ENCODE assay signal across 8 cellular contexts in genomic region chr14:22852940-22853767, GRCh38. TPM values are rescaled to one million over a fixed set of nuclear protein-coding genes. Genes with fewer than 3 reads are reported as not detected.
DNase-seq lines count a peak whose midpoint lies in the region; ATAC-seq, FAIRE-seq and TF ChIP-seq lines count a peak whose summit lies in the region.

No MANE protein-coding gene starts in this region.

- peak; percentile 75 for ATAC-seq in GM21619 (IDR thresholded peaks at IDR 0.05; ENCODE audit: unreplicated experiment)

- FAIRE-seq in D721Med (lab: Jason Lieb, UNC): no peak

- peaks cover 18 to 49% (median 45%) of the 10 kb centered on the region in 5 donors for H3K4me1 ChIP-seq in subcutaneous abdominal adipose tissue (ENCODE audit: control insufficient read depth in 5 of 5, insufficient read depth in 5 of 5, low read length in 5 of 5)

- H3K4me1 Mint-ChIP-seq in activated naive CD4-positive, alpha-beta T cell treated with anti-CD3 and anti-CD28 coated beads for 36 hours (ENCODE audit: low read depth): peaks cover 24% of the 10 kb centered on the region

- no peaks in the 10 kb centered on the region for H3K9me3 Mint-ChIP-seq in activated naive CD4-positive, alpha-beta T cell treated with anti-CD3 and anti-CD28 coated beads for 36 hours

- intact Hi-C loops in activated naive CD4-positive, alpha-beta T cell treated with anti-CD3 and anti-CD28 coated beads for 36 hours (cut with micrococcal nuclease): loop anchor here (1.0 to 10.0 kb wide), 12 partner anchors 30 to 988 kb away; partner anchors contain the start of gene OXA1L

- H3K4me3 ChIP-seq in subcutaneous abdominal adipose tissue (ENCODE audit: low read depth in 1 of 5, low read length in 5 of 5): peak overlapping the region; percentile 54 to 80 (median 55)

- no peaks in the 10 kb centered on the region for H3K36me3 ChIP-seq in subcutaneous abdominal adipose tissue (ENCODE audit: control insufficient read depth in 5 of 5, insufficient read depth in 5 of 5, low read length in 5 of 5)

- no peaks in the 10 kb centered on the region for H3K36me3 Mint-ChIP-seq in activated naive CD4-positive, alpha-beta T cell treated with anti-CD3 and anti-CD28 coated beads for 36 hours (ENCODE audit: low read depth)

- CTCF ChIA-PET in activated naive CD4-positive, alpha-beta T cell treated with anti-CD3 and anti-CD28 coated beads for 36 hours (lab: Charles Lee): interaction anchor here (0.6 to 15.0 kb wide), 42 partner anchors 10 to 965 kb away, joined by 3 to 212 read pairs (median 6); partner anchors contain the start of genes DAD1, LRP10, MMP14 and MRPL52

- peaks cover 0 to 3% (median 0%) of the 10 kb centered on the region in 5 donors for H3K9me3 ChIP-seq in subcutaneous abdominal adipose tissue (ENCODE audit: control insufficient read depth in 5 of 5, low read length in 5 of 5)

- peak; percentile 96 for TF ChIP-seq CTCF in D721Med (IDR thresholded peaks at IDR 0.05; ENCODE audit: insufficient read depth, missing control alignments)

- H3K9ac ChIP-seq in subcutaneous abdominal adipose tissue (ENCODE audit: low read length in 5 of 5): peak overlapping the region in 3 of 5 donors; percentile 56 to 79 (median 66)

- H3K27me3 ChIP-seq in subcutaneous abdominal adipose tissue (ENCODE audit: control insufficient read depth in 5 of 5, insufficient read depth in 4 of 5, low read length in 5 of 5): no peaks in the 10 kb centered on the region

- H3K27me3 Mint-ChIP-seq in activated naive CD4-positive, alpha-beta T cell treated with anti-CD3 and anti-CD28 coated beads for 36 hours (ENCODE audit: low read depth): no peaks in the 10 kb centered on the region

- H3K27ac ChIP-seq in subcutaneous abdominal adipose tissue (ENCODE audit: low read depth, low read length): no peak overlapping the region

- H3K27ac Mint-ChIP-seq in activated naive CD4-positive, alpha-beta T cell treated with anti-CD3 and anti-CD28 coated beads for 36 hours: peak overlapping the region; percentile 84

- DNase-seq in D721Med (ENCODE audit: insufficient read length, low spot score) (peak; percentile 63), M059J (ENCODE audit: low read depth) (peak; percentile 81), SK-MEL-5 (ENCODE audit: low read depth, low spot score) (peak; percentile 83), germinal center (ENCODE audit: low spot score) (peak; percentile 79), occipital lobe (lab: John Stamatoyannopoulos, UW) (peak; percentile 60)
- peak; percentile 95 for DNase-seq in activated naive CD4-positive, alpha-beta T cell treated with anti-CD3 and anti-CD28 coated beads for 36 hours

- in situ Hi-C loops in SK-MEL-5 (cut with HindIII; ENCODE audit: low pct_unique_long_range_greater_than_20kb, low sequenced_read_pairs): no loop called here

- H3K4me3 Mint-ChIP-seq in activated naive CD4-positive, alpha-beta T cell treated with anti-CD3 and anti-CD28 coated beads for 36 hours: peak overlapping the region; percentile 72

RNA-seq across cellular contexts. Expression of gene MMP14, which starts 16.8 kb away (rescaled TPM):
- 251 and 313 TPM in 2 replicates for total RNA-seq in M059J (2014; rRNA removed; shearing (Covaris generic))
- total RNA-seq in SK-MEL-5 (2014; rRNA removed; shearing (Covaris generic)): 138 and 143 TPM in 2 replicates
- polyA plus RNA-seq in SK-MEL-5 (2015; cell fraction: cytosol; rRNA removed): 169 and 195 TPM in 2 replicates
- 94.0 and 104 TPM in 2 replicates for polyA plus RNA-seq in SK-MEL-5 (2015; cell fraction: nucleus; rRNA removed)
- total RNA-seq in activated naive CD4-positive, alpha-beta T cell treated with anti-CD3 and anti-CD28 coated beads for 36 hours: 1 to 10 TPM; 1.3 to 2.1 TPM
- 8.3 TPM for total RNA-seq in occipital lobe

RNA-seq across cellular contexts. Expression of gene LRP10, which starts 18.4 kb away (rescaled TPM):
- 51.6 and 115 TPM in 2 replicates for total RNA-seq in M059J (2014; rRNA removed; shearing (Covaris generic))
- total RNA-seq in SK-MEL-5 (2014; rRNA removed; shearing (Covaris generic)): 31.6 and 31.9 TPM in 2 replicates
- 94.4 and 118 TPM in 2 replicates for polyA plus RNA-seq in SK-MEL-5 (2015; cell fraction: cytosol; rRNA removed)
- polyA plus RNA-seq in SK-MEL-5 (2015; cell fraction: nucleus; rRNA removed): 14.7 and 15.8 TPM in 2 replicates
- total RNA-seq in activated naive CD4-positive, alpha-beta T cell treated with anti-CD3 and anti-CD28 coated beads for 36 hours: 10 to 100 TPM; 71.9 to 75.2 TPM
- total RNA-seq in occipital lobe: 3.4 TPM

RNA-seq across cellular contexts. Expression of gene MRPL52, which starts 23.5 kb away (rescaled TPM):
- 54.5 and 325 TPM in 2 replicates for total RNA-seq in M059J (2014; rRNA removed; shearing (Covaris generic))
- 43.9 and 65.2 TPM in 2 replicates for total RNA-seq in SK-MEL-5 (2014; rRNA removed; shearing (Covaris generic))
- polyA plus RNA-seq in SK-MEL-5 (2015; cell fraction: cytosol; rRNA removed): 36.3 and 49.9 TPM in 2 replicates
- polyA plus RNA-seq in SK-MEL-5 (2015; cell fraction: nucleus; rRNA removed): 31.1 and 39.0 TPM in 2 replicates
- 100 to 1,000 TPM; 170 TPM for total RNA-seq in activated naive CD4-positive, alpha-beta T cell treated with anti-CD3 and anti-CD28 coated beads for 36 hours
- total RNA-seq in occipital lobe: 16.4 TPM

RNA-seq across cellular contexts. Expression of gene REM2, which starts 29.9 kb away (rescaled TPM):
- total RNA-seq in M059J (2014; rRNA removed; shearing (Covaris generic)): 0.52 TPM in 1 of 2 replicates, not detected in the other
- not detected in 2 replicates for total RNA-seq in SK-MEL-5 (2014; rRNA removed; shearing (Covaris generic))
- polyA plus RNA-seq in SK-MEL-5 (2015; cell fraction: cytosol; rRNA removed): not detected in 2 replicates
- not detected in 2 replicates for polyA plus RNA-seq in SK-MEL-5 (2015; cell fraction: nucleus; rRNA removed)
- total RNA-seq in activated naive CD4-positive, alpha-beta T cell treated with anti-CD3 and anti-CD28 coated beads for 36 hours: under 1 TPM; 0.69 to 0.74 TPM
- 1.7 TPM for total RNA-seq in occipital lobe

RNA-seq across cellular contexts. Expression of gene SLC7A7, which starts 37.9 kb away (rescaled TPM):
- total RNA-seq in M059J (2014; rRNA removed; shearing (Covaris generic)): 2.6 and 3.6 TPM in 2 replicates
- 0.82 and 1.5 TPM in 2 replicates for total RNA-seq in SK-MEL-5 (2014; rRNA removed; shearing (Covaris generic))
- 1.4 and 3.4 TPM in 2 replicates for polyA plus RNA-seq in SK-MEL-5 (2015; cell fraction: cytosol; rRNA removed)
- 0.91 and 1.8 TPM in 2 replicates for polyA plus RNA-seq in SK-MEL-5 (2015; cell fraction: nucleus; rRNA removed)
- 1 to 10 TPM in 1 of 2 experiments, under 1 TPM in 1; 0.40 to 1.1 TPM for total RNA-seq in activated naive CD4-positive, alpha-beta T cell treated with anti-CD3 and anti-CD28 coated beads for 36 hours
- total RNA-seq in occipital lobe: 3.3 TPM

Comparison
In these comparisons a context has a peak if more than half of its experiments do, and no peak if none do; other contexts are left out.
1. RNA of gene MMP14, which starts 16.8 kb away (total RNA-seq): 251 to 313 TPM in M059J and 138 to 143 TPM in SK-MEL-5; 8.3 TPM in occipital lobe (single experiment) and 1.3 to 2.1 TPM in activated naive CD4-positive, alpha-beta T cell treated with anti-CD3 and anti-CD28 coated beads for 36 hours; every median in the first group is over 10 times any median in the second.
2. Peak in every context shown above with its lines, with median percentiles within 50 percentile points of each other: DNase-seq.